2 cellular contexts compared by ENCODE assay signal in genomic region chr2:26300234-26300641, GRCh38.
TF ChIP-seq lines count a peak whose summit lies in the region.

No MANE protein-coding gene starts in this region.

TF ChIP-seq in SK-N-SH, 30 proteins besides CTCF, POLR2A, EP300 and RAD21 (continued from another document):
- TF ChIP-seq EZH2phosphoT487 (IDR thresholded peaks at IDR 0.05; ENCODE audit: borderline replicate concordance, low read depth) = no peak
- TF ChIP-seq, protein P1, sequence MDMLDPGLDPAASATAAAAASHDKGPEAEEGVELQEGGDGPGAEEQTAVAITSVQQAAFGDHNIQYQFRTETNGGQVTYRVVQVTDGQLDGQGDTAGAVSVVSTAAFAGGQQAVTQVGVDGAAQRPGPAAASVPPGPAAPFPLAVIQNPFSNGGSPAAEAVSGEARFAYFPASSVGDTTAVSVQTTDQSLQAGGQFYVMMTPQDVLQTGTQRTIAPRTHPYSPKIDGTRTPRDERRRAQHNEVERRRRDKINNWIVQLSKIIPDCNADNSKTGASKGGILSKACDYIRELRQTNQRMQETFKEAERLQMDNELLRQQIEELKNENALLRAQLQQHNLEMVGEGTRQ (IDR thresholded peaks at IDR 0.05; ENCODE audit: borderline replicate concordance, low read depth, low read length) = no peak
- no peak for TF ChIP-seq JUND (IDR thresholded peaks at IDR 0.05)
- no peak for TF ChIP-seq ELF1 (IDR thresholded peaks at IDR 0.05)

TF ChIP-seq in SK-N-SH treated with all-trans-retinoic acid at 6 μM for 48 hours, 23 proteins besides CTCF, POLR2A, EP300 and RAD21 (continued from another document):
- TF ChIP-seq POU6F1 (CRISPR knock-in tag; IDR thresholded peaks at IDR 0.05; ENCODE audit: borderline replicate concordance, low read depth) (no peak), CSDC2 (CRISPR knock-in tag; IDR thresholded peaks at IDR 0.05) (no peak), ZFP3 (CRISPR knock-in tag; IDR thresholded peaks at IDR 0.05) (no peak), ZNF70 (CRISPR knock-in tag; IDR thresholded peaks at IDR 0.05) (no peak), TCF4 (CRISPR knock-in tag; IDR thresholded peaks at IDR 0.05; ENCODE audit: borderline replicate concordance) (no peak), RARB (CRISPR knock-in tag; IDR thresholded peaks at IDR 0.05) (no peak), ZC3H10 (CRISPR knock-in tag; IDR thresholded peaks at IDR 0.05) (no peak), TSHZ2 (CRISPR knock-in tag; IDR thresholded peaks at IDR 0.05) (no peak)
- TF ChIP-seq, protein P2, sequence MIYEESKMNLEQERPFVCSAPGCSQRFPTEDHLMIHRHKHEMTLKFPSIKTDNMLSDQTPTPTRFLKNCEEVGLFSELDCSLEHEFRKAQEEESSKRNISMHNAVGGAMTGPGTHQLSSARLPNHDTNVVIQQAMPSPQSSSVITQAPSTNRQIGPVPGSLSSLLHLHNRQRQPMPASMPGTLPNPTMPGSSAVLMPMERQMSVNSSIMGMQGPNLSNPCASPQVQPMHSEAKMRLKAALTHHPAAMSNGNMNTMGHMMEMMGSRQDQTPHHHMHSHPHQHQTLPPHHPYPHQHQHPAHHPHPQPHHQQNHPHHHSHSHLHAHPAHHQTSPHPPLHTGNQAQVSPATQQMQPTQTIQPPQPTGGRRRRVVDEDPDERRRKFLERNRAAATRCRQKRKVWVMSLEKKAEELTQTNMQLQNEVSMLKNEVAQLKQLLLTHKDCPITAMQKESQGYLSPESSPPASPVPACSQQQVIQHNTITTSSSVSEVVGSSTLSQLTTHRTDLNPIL (CRISPR knock-in tag; IDR thresholded peaks at IDR 0.05; ENCODE audit: low read depth) = no peak
